25 cellular contexts compared by ENCODE assay signal in genomic region chr6:17979479-17979878, GRCh38. TPM values are rescaled to one million over a fixed set of nuclear protein-coding genes. Genes with fewer than 3 reads are reported as not detected.
"Had no signal": no experiment of that assay in that cellular context is flagged by ENCODE, and none has a peak within 500 bp of the region (broad histone marks: within the 10 kb centered on the region; RNA-seq: fewer than 3 reads in every experiment).

No MANE protein-coding gene starts in this region.

- H3K36me3 Mint-ChIP-seq: naive thymus-derived CD8-positive, alpha-beta T cell; stimulated activated effector memory CD8-positive, alpha-beta T cell treated with anti-CD3 and anti-CD28 coated beads, Interleukin-12 subunit alpha, Interleukin-12 subunit beta, amount 100 ng/mL, for 72 hours had no signal

- H3K4me3 Mint-ChIP-seq: immature natural killer cell; naive thymus-derived CD8-positive, alpha-beta T cell; neural progenitor cell; stimulated activated effector memory CD8-positive, alpha-beta T cell treated with anti-CD3 and anti-CD28 coated beads, Interleukin-12 subunit alpha, Interleukin-12 subunit beta, amount 100 ng/mL, for 72 hours; stimulated activated naive CD8-positive, alpha-beta T cell treated with anti-CD3 and anti-CD28 coated beads, Interleukin-15, Interleukin-2, amounts not matched to agents 100 ng/mL and 50 ng/mL, for 24 hours had no signal

- H3K9me3 Mint-ChIP-seq: immature natural killer cell; stimulated activated effector memory CD8-positive, alpha-beta T cell treated with anti-CD3 and anti-CD28 coated beads, Interleukin-12 subunit alpha, Interleukin-12 subunit beta, amount 100 ng/mL, for 72 hours; stimulated activated naive CD8-positive, alpha-beta T cell treated with anti-CD3 and anti-CD28 coated beads, Interleukin-15, Interleukin-2, amounts not matched to agents 100 ng/mL and 50 ng/mL, for 24 hours had no signal

- H3K4me1 Mint-ChIP-seq: stimulated activated effector memory CD8-positive, alpha-beta T cell treated with anti-CD3 and anti-CD28 coated beads, Interleukin-12 subunit alpha, Interleukin-12 subunit beta, amount 100 ng/mL, for 72 hours had no signal

- H3K36me3 ChIP-seq: colonic mucosa, neural progenitor cell, pancreas, right lobe of liver, upper lobe of right lung, vagina had no signal

- H3K27ac ChIP-seq: colonic mucosa, neural progenitor cell, pancreas, right lobe of liver, testis, tibial nerve, upper lobe of right lung, vagina had no signal

- H3K4me1 ChIP-seq: pancreas, testis had no signal

- H3K4me3 ChIP-seq: colonic mucosa, lung, mucosa of descending colon, neural progenitor cell, pancreas, right lobe of liver, testis, tibial nerve, upper lobe of right lung, vagina had no signal

- H3K9me3 ChIP-seq: colonic mucosa, mucosa of descending colon, pancreas, right lobe of liver, testis, tibial nerve, upper lobe of right lung, vagina had no signal

- H3K27ac Mint-ChIP-seq: naive thymus-derived CD8-positive, alpha-beta T cell; neural progenitor cell; progenitor cell of endocrine pancreas; stimulated activated effector memory CD8-positive, alpha-beta T cell treated with anti-CD3 and anti-CD28 coated beads, Interleukin-12 subunit alpha, Interleukin-12 subunit beta, amount 100 ng/mL, for 72 hours; stimulated activated naive CD8-positive, alpha-beta T cell treated with anti-CD3 and anti-CD28 coated beads, Interleukin-15, Interleukin-2, amounts not matched to agents 100 ng/mL and 50 ng/mL, for 24 hours had no signal

- H3K27me3 Mint-ChIP-seq: progenitor cell of endocrine pancreas had no signal

- DNase-seq: cerebellar nuclear complex; colonic mucosa; effector CD8-positive, alpha-beta T cell; immature natural killer cell; kidney; left cardiac atrium; left ventricle myocardium superior; mesendoderm; mucosa of descending colon; naive thymus-derived CD8-positive, alpha-beta T cell; nucleus accumbens; pancreas; right lobe of liver; stimulated activated CD4-positive, alpha-beta T cell treated with anti-CD3 and anti-CD28 coated beads, Interleukin-4, amount 100 ng/mL, for 1 hour; stimulated activated CD8-positive, alpha-beta memory T cell treated with anti-CD3 and anti-CD28 coated beads, Interleukin-4, amount 100 ng/mL, for 48 hours; testis; upper lobe of right lung had no signal

- H3K27me3 ChIP-seq: colonic mucosa, neural progenitor cell, pancreas, right lobe of liver, testis, tibial nerve, upper lobe of right lung, vagina had no signal

- ATAC-seq: esophagus mucosa; left cardiac atrium; left ventricle myocardium superior; mucosa of descending colon; naive thymus-derived CD8-positive, alpha-beta T cell; pancreas; right lobe of liver; stimulated activated effector memory CD8-positive, alpha-beta T cell treated with anti-CD3 and anti-CD28 coated beads, Interleukin-12 subunit alpha, Interleukin-12 subunit beta, amount 100 ng/mL, for 72 hours; upper lobe of right lung had no signal

RNA-seq across cellular contexts. Expression of gene KIF13A, which starts 8.0 kb away (rescaled TPM):
- polyA plus RNA-seq: naive thymus-derived CD8-positive, alpha-beta T cell had no signal
